Comparison of ENCODE assay signal across 1 cellular context in the genomic region with DNA sequence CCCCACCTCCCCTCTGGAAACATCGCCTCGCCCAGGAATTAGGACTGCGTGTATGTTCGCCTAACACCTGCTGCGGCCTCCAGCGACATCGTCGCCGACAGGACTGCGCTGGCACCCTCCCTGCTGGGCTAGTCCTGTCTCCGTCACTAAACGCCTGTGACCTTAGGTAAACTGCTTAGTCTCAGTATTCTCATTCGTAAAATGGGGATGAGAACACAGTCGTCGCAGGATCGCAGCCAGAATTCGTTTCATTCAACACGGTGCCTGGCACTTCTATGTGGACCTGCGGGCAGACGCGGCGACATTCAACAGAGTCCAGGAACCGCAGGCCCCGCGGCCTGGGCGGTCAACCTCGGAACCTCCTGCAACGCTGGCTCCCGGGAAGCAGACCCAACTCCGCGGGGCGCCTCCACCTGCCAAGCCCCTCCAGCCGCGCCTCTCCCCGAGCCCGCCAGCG.
TF ChIP-seq lines count a peak whose summit lies in the region.

No MANE protein-coding gene starts in this region.

TF ChIP-seq in GM12878, 131 proteins besides CTCF, POLR2A, EP300 and RAD21 (continued from another document):
- TF ChIP-seq ASH2L (IDR thresholded peaks at IDR 0.05; ENCODE audit: borderline replicate concordance, low read depth) (peak; percentile 25; the same call in 1 of the 2 replicates), BHLHE40 (IDR thresholded peaks at IDR 0.05; ENCODE audit: borderline replicate concordance in 1 of 2, low read depth in 2 of 2, low read length in 1 of 2) (no peak), BCLAF1 (IDR thresholded peaks at IDR 0.05) (no peak), BCL11A (IDR thresholded peaks at IDR 0.05; ENCODE audit: low read depth, low read length) (no peak), TCF12 (IDR thresholded peaks at IDR 0.05; ENCODE audit: low read depth, low read length) (no peak), CHD1 (IDR thresholded peaks at IDR 0.05; ENCODE audit: low read depth, low read length) (no peak), HCFC1 (IDR thresholded peaks at IDR 0.05; ENCODE audit: low read length) (peak; percentile 13; the same call in 1 of the 2 replicates), ZBTB11 (CRISPR knock-in tag; IDR thresholded peaks at IDR 0.05) (no peak), RFX5 (IDR thresholded peaks at IDR 0.05; ENCODE audit: low read depth, low read length) (no peak), YBX1 (IDR thresholded peaks at IDR 0.05) (no peak), ZBED1 (IDR thresholded peaks at IDR 0.05; ENCODE audit: borderline replicate concordance) (peak; percentile 65; the same call in 1 of the 2 replicates), MTA2 (IDR thresholded peaks at IDR 0.05; ENCODE audit: low read depth) (no peak)
- TF ChIP-seq, protein P1, sequence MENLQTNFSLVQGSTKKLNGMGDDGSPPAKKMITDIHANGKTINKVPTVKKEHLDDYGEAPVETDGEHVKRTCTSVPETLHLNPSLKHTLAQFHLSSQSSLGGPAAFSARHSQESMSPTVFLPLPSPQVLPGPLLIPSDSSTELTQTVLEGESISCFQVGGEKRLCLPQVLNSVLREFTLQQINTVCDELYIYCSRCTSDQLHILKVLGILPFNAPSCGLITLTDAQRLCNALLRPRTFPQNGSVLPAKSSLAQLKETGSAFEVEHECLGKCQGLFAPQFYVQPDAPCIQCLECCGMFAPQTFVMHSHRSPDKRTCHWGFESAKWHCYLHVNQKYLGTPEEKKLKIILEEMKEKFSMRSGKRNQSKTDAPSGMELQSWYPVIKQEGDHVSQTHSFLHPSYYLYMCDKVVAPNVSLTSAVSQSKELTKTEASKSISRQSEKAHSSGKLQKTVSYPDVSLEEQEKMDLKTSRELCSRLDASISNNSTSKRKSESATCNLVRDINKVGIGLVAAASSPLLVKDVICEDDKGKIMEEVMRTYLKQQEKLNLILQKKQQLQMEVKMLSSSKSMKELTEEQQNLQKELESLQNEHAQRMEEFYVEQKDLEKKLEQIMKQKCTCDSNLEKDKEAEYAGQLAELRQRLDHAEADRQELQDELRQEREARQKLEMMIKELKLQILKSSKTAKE (IDR thresholded peaks at IDR 0.05; ENCODE audit: low read depth, poor library complexity, severe bottlenecking) = no peak
